1 cellular context compared by ENCODE assay signal in the genomic region with DNA sequence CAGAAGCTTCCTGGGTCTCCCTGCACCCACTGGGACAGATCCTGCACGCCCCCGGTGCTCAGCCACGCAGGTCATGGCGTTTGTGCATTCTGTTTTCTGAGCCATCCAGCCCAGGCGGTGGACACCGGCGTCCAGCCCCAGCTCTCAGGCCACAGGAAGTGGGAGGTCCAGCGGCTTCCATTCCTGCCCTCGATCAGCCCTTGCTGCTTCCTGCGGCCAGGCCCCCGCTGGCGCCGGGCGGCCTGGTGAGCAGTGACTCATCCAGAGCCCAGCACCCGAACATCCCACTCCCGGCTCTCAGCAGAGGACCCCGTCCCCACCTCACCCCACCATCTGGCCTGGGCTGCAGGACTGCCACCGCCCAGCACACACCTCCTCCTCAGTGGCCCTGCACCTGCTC.
TF ChIP-seq lines count a peak whose summit lies in the region.

No MANE protein-coding gene starts in this region.

TF ChIP-seq in A549, 52 proteins besides CTCF, POLR2A, EP300 and RAD21 (continued from another document):
- TF ChIP-seq HMGXB4 (CRISPR knock-in tag; IDR thresholded peaks at IDR 0.05; ENCODE audit: borderline replicate concordance) (no peak), KDM1A (IDR thresholded peaks at IDR 0.05; ENCODE audit: low read depth) (no peak), ZFP36 (IDR thresholded peaks at IDR 0.05; ENCODE audit: borderline replicate concordance, partially characterized antibody) (no peak), SMC3 (IDR thresholded peaks at IDR 0.05) (no peak)
